24 cellular contexts compared by ENCODE assay signal in genomic region chr10:114930320-114930719, GRCh38.
"Had no signal": no experiment of that assay in that cellular context is flagged by ENCODE, and none has a peak within 500 bp of the region (broad histone marks: within the 10 kb centered on the region; RNA-seq: fewer than 3 reads in every experiment).

No MANE protein-coding gene starts in this region.

- DNase-seq: activated CD4-positive, alpha-beta memory T cell treated with anti-CD3 and anti-CD28 coated beads, Interleukin-2, amount 10 ng/mL, durations not matched to agents 7 days and 5 days; activated CD4-positive, alpha-beta T cell treated with anti-CD3 and anti-CD28 coated beads, Interleukin-2, amount 10 ng/mL, durations not matched to agents 24 days and 14 days; activated CD4-positive, CD25-positive, alpha-beta regulatory T cell treated with anti-CD3 and anti-CD28 coated beads, Interleukin-2, amount 50 U/mL, for 72 hours; activated naive CD8-positive, alpha-beta T cell treated with anti-CD3 and anti-CD28 coated beads, Interleukin-2, amount 50 U/mL, for 24 hours; activated T-cell treated with anti-CD3 and anti-CD28 coated beads, Interleukin-2, amount 50 U/mL, for 48 hours; amygdala; body of pancreas; cerebellar nuclear complex; effector memory CD8-positive, alpha-beta T cell; erythroblast; head of caudate nucleus; hippocampal formation; kidney; left colon; mammary epithelial cell; natural killer cell; stimulated activated CD4-positive, alpha-beta T cell treated with anti-CD3 and anti-CD28 coated beads, Interleukin-15, amount 100 ng/mL, for 24 hours; stimulated activated naive CD4-positive, alpha-beta T cell; T-helper 17 cell; transverse colon had no signal

- ATAC-seq: activated naive CD8-positive, alpha-beta T cell treated with anti-CD3 and anti-CD28 coated beads, Interleukin-2, amount 50 U/mL, for 24 hours; body of pancreas; effector memory CD8-positive, alpha-beta T cell; left colon; natural killer cell; T-helper 17 cell had no signal

- H3K27ac ChIP-seq: body of pancreas, cardiac muscle cell, coronary artery, right atrium auricular region, suprapubic skin, transverse colon had no signal

- H3K27me3 ChIP-seq: body of pancreas, cardiac muscle cell, right atrium auricular region, suprapubic skin, transverse colon had no signal

- H3K4me3 ChIP-seq: body of pancreas, cardiac muscle cell, coronary artery, right atrium auricular region, suprapubic skin, transverse colon had no signal
